ENCODE assay signal across 10 cellular contexts in genomic region chr17:46178550-46179198, GRCh38. TPM values are rescaled to one million over a fixed set of nuclear protein-coding genes. Genes with fewer than 3 reads are reported as not detected.
DNase-seq lines count a peak whose midpoint lies in the region; ATAC-seq and TF ChIP-seq lines count a peak whose summit lies in the region.
"Had no signal": no experiment of that assay in that cellular context is flagged by ENCODE, and none has a peak within 500 bp of the region (broad histone marks: within the 10 kb centered on the region; RNA-seq: fewer than 3 reads in every experiment).

No MANE protein-coding gene starts in this region.

- TF ChIP-seq POLR2A in heart left ventricle (IDR thresholded peaks at IDR 0.05), result no peak

- H3K4me3 Mint-ChIP-seq in T-cell, result peak overlapping the region; percentile 38 to 71 (median 45)

- ATAC-seq in heart left ventricle, result no peak
- ATAC-seq in T-cell (replicated peaks in 1 of 4), result no peak
- ATAC-seq in HG02885 (IDR thresholded peaks at IDR 0.05; ENCODE audit: poor library complexity, unreplicated experiment), result no peak
- no peak for ATAC-seq in HG02610 (IDR thresholded peaks at IDR 0.05; ENCODE audit: unreplicated experiment)

- no peak for TF ChIP-seq CTCF in cardiac muscle cell (IDR thresholded peaks at IDR 0.05; ENCODE audit: low read depth, low read length)
- no peak for TF ChIP-seq CTCF in heart left ventricle (IDR thresholded peaks at IDR 0.05)
- TF ChIP-seq CTCF in foreskin fibroblast (IDR thresholded peaks at IDR 0.05; ENCODE audit: low read depth, low read length), result no peak

- no peaks in the 10 kb centered on the region for H3K9me3 ChIP-seq in cardiac muscle cell (ENCODE audit: low read depth)
- no peaks in the 10 kb centered on the region for H3K9me3 ChIP-seq in heart left ventricle
- H3K9me3 ChIP-seq: Caco-2 had no signal

- H3K4me1 ChIP-seq in cardiac muscle cell (ENCODE audit: low read depth), result peaks cover 37% of the 10 kb centered on the region
- peaks cover 2 to 93% (median 82%) of the 10 kb centered on the region in 12 donors for H3K4me1 ChIP-seq in heart left ventricle

- peak overlapping the region; percentile 20 for H3K27ac ChIP-seq in cardiac muscle cell
- H3K27ac ChIP-seq in heart left ventricle, result peak overlapping the region in 1 of 12 donors; percentile 48

- DNase-seq in cardiac muscle cell (ENCODE audit: low read depth in 1 of 2, low spot score in 1 of 2) (peak in 1 of 2 donors; percentile 56), heart left ventricle (no peak), T-cell (no peak), foreskin fibroblast (peak; percentile 46 to 69), cortex of kidney (lab: John Stamatoyannopoulos, UW) (no peak), NCI-H187 treated with DMSO at 0.1 percent for 48 hours (lab: John Stamatoyannopoulos, UW) (no peak)
- DNase-seq: Caco-2 had no signal

- peaks cover 91 to 95% (median 94%) of the 10 kb centered on the region in 3 donors for H3K4me1 Mint-ChIP-seq in T-cell

- H3K27me3 ChIP-seq in cardiac muscle cell (no peaks in the 10 kb centered on the region), heart left ventricle (no peaks in the 10 kb centered on the region)

- peaks cover 10% of the 10 kb centered on the region for H3K36me3 Mint-ChIP-seq in T-cell

- no peaks in the 10 kb centered on the region for H3K36me3 ChIP-seq in cardiac muscle cell
- peaks cover 0 to 4% (median 0%) of the 10 kb centered on the region in 9 donors for H3K36me3 ChIP-seq in heart left ventricle

- H3K27ac Mint-ChIP-seq in T-cell, result peak overlapping the region; percentile 48 to 73

- intact Hi-C loops in heart left ventricle (cut with DNase I), result no loop called here

- 67 to 74% (median 70%) methylated on average over 4 of the region's 4 CpGs for WGBS in heart left ventricle, 4 donors

- CTCF ChIA-PET in T-cell (lab: Charles Lee), result interaction anchor here (0.6 to 3.3 kb wide), 9 partner anchors 9 to 77 kb away, joined by 3 to 14 read pairs (median 6); partner anchors contain the start of gene KANSL1 (in 2 of the 2)

- no peaks in the 10 kb centered on the region for H3K9me3 Mint-ChIP-seq in T-cell
- H3K9me3 Mint-ChIP-seq: brain had no signal

- POLR2A ChIA-PET in T-cell (lab: Charles Lee), result interaction anchor here in 1 of 2 donors (0.7 kb wide), 2 partner anchors 11 to 14 kb away, joined by 3 to 6 read pairs; partner anchors contain the start of gene KANSL1

- H3K27me3 Mint-ChIP-seq in T-cell, result no peaks in the 10 kb centered on the region
- H3K27me3 Mint-ChIP-seq: brain had no signal

- H3K4me3 ChIP-seq in cardiac muscle cell (no peak overlapping the region), heart left ventricle (no peak overlapping the region), foreskin fibroblast (ENCODE audit: low read depth in 1 of 2, low read length in 2 of 2) (no peak overlapping the region)

RNA-seq across cellular contexts. Expression of gene KANSL1, which starts 14.6 kb away (rescaled TPM):
- total RNA-seq in cardiac muscle cell, result 69.4 and 109 TPM in 2 replicates
- polyA plus RNA-seq in cardiac muscle cell, result 52.6 and 61.2 TPM in 2 replicates
- total RNA-seq in heart left ventricle, result 10 to 100 TPM; 22.7 to 57.2 (median 32.6) TPM
- 10 to 100 TPM; 13.7 to 17.0 TPM for polyA plus RNA-seq in heart left ventricle
- 100 to 1,000 TPM; 113 to 301 (median 160) TPM for total RNA-seq in T-cell

Comparison
In these comparisons a context has a peak if more than half of its experiments do, and no peak if none do; other contexts are left out.
1. DNase-seq: peak in foreskin fibroblast (2 of 2); none in heart left ventricle (0 of 5), T-cell (0 of 34), cortex of kidney (single experiment) and NCI-H187 treated with DMSO at 0.1 percent for 48 hours (single experiment).